In genomic region chr3:127735767-127736693, GRCh38 we compare ENCODE assay signal across 8 cellular contexts.
DNase-seq lines count a peak whose midpoint lies in the region; ATAC-seq, FAIRE-seq and TF ChIP-seq lines count a peak whose summit lies in the region.

No MANE protein-coding gene starts in this region.

- peaks cover 24% of the 10 kb centered on the region for H3K4me1 Mint-ChIP-seq in activated CD8-positive, alpha-beta T cell treated with anti-CD3 and anti-CD28 coated beads, Interleukin-2, amount 10 ng/mL, durations not matched to agents 7 days and 5 days (ENCODE audit: low read depth)

- intact Hi-C loops in endothelial cell of umbilical vein (cut with micrococcal nuclease) = loop anchor here (1.0 to 2.0 kb wide), 4 partner anchors 21 to 85 kb away; no protein-coding TSS in a partner anchor
- intact Hi-C loops in ovary (cut with DNase I) = no loop called here

- BruUV-seq in endothelial cell of umbilical vein (replicated peaks; lab: Mats Ljungman, UMichigan) = no TSS peak

- H3K27ac Mint-ChIP-seq in activated CD8-positive, alpha-beta T cell treated with anti-CD3 and anti-CD28 coated beads, Interleukin-2, amount 10 ng/mL, durations not matched to agents 7 days and 5 days = no peak overlapping the region

- H3K9me1 ChIP-seq in endothelial cell of umbilical vein (replicated peaks; ENCODE audit: control insufficient read depth, extremely low read depth, insufficient read depth, low read length) = no peaks in the 10 kb centered on the region

- H3K27me3 Mint-ChIP-seq in activated CD8-positive, alpha-beta T cell treated with anti-CD3 and anti-CD28 coated beads, Interleukin-2, amount 10 ng/mL, durations not matched to agents 7 days and 5 days (ENCODE audit: low read depth) = peaks cover 19% of the 10 kb centered on the region

- no peaks in the 10 kb centered on the region for H3K27me3 ChIP-seq in endothelial cell of umbilical vein (ENCODE audit: control insufficient read depth in 2 of 2, insufficient read depth in 2 of 2, low read length in 2 of 2)
- H3K27me3 ChIP-seq in ovary = no peaks in the 10 kb centered on the region

- no peaks in the 10 kb centered on the region for H3K36me3 ChIP-seq in endothelial cell of umbilical vein (ENCODE audit: control insufficient read depth in 2 of 2, extremely low read depth in 1 of 2, insufficient read depth in 2 of 2, low read length in 2 of 2)
- no peaks in the 10 kb centered on the region for H3K36me3 ChIP-seq in ovary

- TF ChIP-seq CTCF in HFF-Myc (IDR thresholded peaks at IDR 0.05; ENCODE audit: low read depth, low read length, missing control alignments) = no peak
- no peak for TF ChIP-seq CTCF in endothelial cell of umbilical vein (IDR thresholded peaks at IDR 0.05; ENCODE audit: extremely low read depth in 1 of 2, insufficient read depth in 1 of 2, low read depth in 1 of 2, low read length in 2 of 2)
- no peak for TF ChIP-seq CTCF in ovary (IDR thresholded peaks at IDR 0.05)

- H3K27ac ChIP-seq in endothelial cell of umbilical vein (ENCODE audit: insufficient read depth, low read depth, low read length) = peak overlapping the region; percentile 91
- H3K27ac ChIP-seq in ovary = peak overlapping the region in 1 of 2 donors; percentile 3

- dilution Hi-C loops in endothelial cell of umbilical vein (cut with MboI; ENCODE audit: extremely low pct_ligation_motif_present, low sequenced_read_pairs) = no loop called here

- POLR2A ChIA-PET in endothelial cell of umbilical vein (lab: Charles Lee) = interaction anchor here (0.5 kb wide), 1 partner anchor 53 kb away, joined by 3 read pairs; no protein-coding TSS in a partner anchor
- POLR2A ChIA-PET in activated CD8-positive, alpha-beta T cell treated with anti-CD3 and anti-CD28 coated beads, Interleukin-2, amount 10 ng/mL, durations not matched to agents 7 days and 5 days (lab: Charles Lee) = no interaction called here

- H2AFZ ChIP-seq in endothelial cell of umbilical vein (ENCODE audit: low read depth, low read length) = no peak overlapping the region

- H3K4me1 ChIP-seq in endothelial cell of umbilical vein (ENCODE audit: control insufficient read depth, extremely low read depth, insufficient read depth, low read length) (peaks cover 43% of the 10 kb centered on the region), ovary (ENCODE audit: insufficient read depth) (peaks cover 9% of the 10 kb centered on the region)

- no peaks in the 10 kb centered on the region for H4K20me1 ChIP-seq in endothelial cell of umbilical vein (replicated peaks; ENCODE audit: control insufficient read depth, extremely low read depth, insufficient read depth, low read length)

- peak; percentile 42 for DNase-seq in HFF-Myc (ENCODE audit: extremely low read depth, low read depth)
- DNase-seq in NCI-H460 (ENCODE audit: extremely low read depth, low read depth) = peak; percentile 29
- DNase-seq in endothelial cell of umbilical vein (ENCODE audit: low read depth, low spot score) = peak; percentile 59
- DNase-seq in ovary = peak in 4 of 5 donors; percentile 26 to 50 (median 37)
- no peak for DNase-seq in stimulated activated naive CD4-positive, alpha-beta T cell (lab: John Stamatoyannopoulos, UW)
- DNase-seq in activated CD8-positive, alpha-beta T cell treated with anti-CD3 and anti-CD28 coated beads, Interleukin-2, amount 10 ng/mL, durations not matched to agents 7 days and 5 days = no peak
- DNase-seq in NCI-H187 (lab: John Stamatoyannopoulos, UW) = no peak

- WGBS in ovary, 3 donors = 12 to 18% (median 12%) methylated on average over 9 of the region's 9 CpGs

- H3K9me3 ChIP-seq in endothelial cell of umbilical vein (replicated peaks; ENCODE audit: control insufficient read depth, insufficient read depth, low read length) = no peaks in the 10 kb centered on the region
- H3K9me3 ChIP-seq in ovary = no peaks in the 10 kb centered on the region

- TF ChIP-seq POLR2A in endothelial cell of umbilical vein (IDR thresholded peaks at IDR 0.05; ENCODE audit: low read depth, low read length) (no peak), ovary (IDR thresholded peaks at IDR 0.05) (no peak)

- CTCF ChIA-PET in endothelial cell of umbilical vein (lab: Charles Lee) = interaction anchor here (0.7 to 2.2 kb wide), 6 partner anchors 19 to 96 kb away, joined by 3 to 7 read pairs (median 4); no protein-coding TSS in a partner anchor
- CTCF ChIA-PET in activated CD8-positive, alpha-beta T cell treated with anti-CD3 and anti-CD28 coated beads, Interleukin-2, amount 10 ng/mL, durations not matched to agents 7 days and 5 days (lab: Charles Lee) = no interaction called here

- H3K9ac ChIP-seq in endothelial cell of umbilical vein (replicated peaks; ENCODE audit: extremely low read depth, insufficient read depth, low read length) = peak overlapping the region; percentile 58

- H3K9me3 Mint-ChIP-seq in activated CD8-positive, alpha-beta T cell treated with anti-CD3 and anti-CD28 coated beads, Interleukin-2, amount 10 ng/mL, durations not matched to agents 7 days and 5 days (ENCODE audit: insufficient read depth) = no peaks in the 10 kb centered on the region

- peaks cover 11% of the 10 kb centered on the region for H3K79me2 ChIP-seq in endothelial cell of umbilical vein (ENCODE audit: control insufficient read depth, insufficient read depth, low read length)

- H3K36me3 Mint-ChIP-seq in activated CD8-positive, alpha-beta T cell treated with anti-CD3 and anti-CD28 coated beads, Interleukin-2, amount 10 ng/mL, durations not matched to agents 7 days and 5 days (ENCODE audit: low read depth) = no peaks in the 10 kb centered on the region

- H3K4me3 Mint-ChIP-seq in activated CD8-positive, alpha-beta T cell treated with anti-CD3 and anti-CD28 coated beads, Interleukin-2, amount 10 ng/mL, durations not matched to agents 7 days and 5 days = no peak overlapping the region

- peak overlapping the region; percentile 87 for H3K4me2 ChIP-seq in endothelial cell of umbilical vein (ENCODE audit: insufficient read depth, low read length)

- H3K4me3 ChIP-seq in HFF-Myc (replicated peaks; ENCODE audit: low read depth, low read length) (no peak overlapping the region), endothelial cell of umbilical vein (replicated peaks in 1 of 3; ENCODE audit: insufficient read depth in 1 of 3, low read depth in 1 of 3, low read length in 3 of 3) (no peak overlapping the region), ovary (no peak overlapping the region)

- peak; percentile 95 for FAIRE-seq in endothelial cell of umbilical vein (lab: Jason Lieb, UNC)

- TF ChIP-seq EP300 in ovary (IDR thresholded peaks at IDR 0.05) = no peak

- ATAC-seq in GM18511 (IDR thresholded peaks at IDR 0.05; ENCODE audit: unreplicated experiment) = peak; percentile 85
- ATAC-seq in activated CD8-positive, alpha-beta T cell treated with anti-CD3 and anti-CD28 coated beads, Interleukin-2, amount 10 ng/mL, durations not matched to agents 7 days and 5 days = no peak

TF ChIP-seq in endothelial cell of umbilical vein, 7 proteins besides CTCF, POLR2A, EP300 and RAD21:
- TF ChIP-seq EZH2 (IDR thresholded peaks at IDR 0.05; ENCODE audit: borderline replicate concordance, low read depth, low read length, severe bottlenecking) (no peak), POLR2AphosphoS5 (IDR thresholded peaks at IDR 0.05; ENCODE audit: insufficient read depth, low read depth, low read length) (no peak), MYC (IDR thresholded peaks at IDR 0.05; ENCODE audit: low read depth, low read length) (no peak), FOS (IDR thresholded peaks at IDR 0.05; ENCODE audit: borderline replicate concordance, insufficient read depth, low read length) (peak; percentile 49), GATA2 (IDR thresholded peaks at IDR 0.05; ENCODE audit: insufficient read depth, insufficient read length, low read depth, low read length) (no peak), JUN (IDR thresholded peaks at IDR 0.05; ENCODE audit: borderline replicate concordance, insufficient read depth, insufficient read length, low read depth) (peak; percentile 15), MAX (IDR thresholded peaks at IDR 0.05; ENCODE audit: insufficient read depth, insufficient read length) (no peak)
TF ChIP-seq in endothelial cell of umbilical vein: peak in this region for 2.

Comparison
In these comparisons a context has a peak if more than half of its experiments do, and no peak if none do; other contexts are left out.
1. DNase-seq: peak in HFF-Myc (single experiment), NCI-H460 (single experiment), endothelial cell of umbilical vein (single experiment) and ovary (4 of 5); none in stimulated activated naive CD4-positive, alpha-beta T cell (0 of 6), activated CD8-positive, alpha-beta T cell treated with anti-CD3 and anti-CD28 coated beads, Interleukin-2, amount 10 ng/mL, durations not matched to agents 7 days and 5 days (single experiment) and NCI-H187 (0 of 2).